23 cellular contexts compared by ENCODE assay signal in genomic region chr12:106717671-106718070, GRCh38.
"Had no signal": no experiment of that assay in that cellular context is flagged by ENCODE, and none has a peak within 500 bp of the region (broad histone marks: within the 10 kb centered on the region; RNA-seq: fewer than 3 reads in every experiment).

No MANE protein-coding gene starts in this region.

- H3K27me3 ChIP-seq: right atrium auricular region, suprapubic skin, tibial artery, upper lobe of right lung had no signal

- H3K9me3 ChIP-seq: left ventricle myocardium inferior, right atrium auricular region, spleen, suprapubic skin, thoracic aorta, tibial artery, upper lobe of right lung had no signal

- FAIRE-seq: keratinocyte, urothelium cell line had no signal

- H3K4me1 ChIP-seq: left ventricle myocardium inferior, right atrium auricular region, spleen, suprapubic skin, tibial artery, upper lobe of right lung had no signal

- H3K4me3 ChIP-seq: left ventricle myocardium inferior, lung, right atrium auricular region, skin epidermis, spleen, suprapubic skin, thoracic aorta, tibial artery, upper lobe of right lung had no signal

- H3K36me3 ChIP-seq: left ventricle myocardium inferior, right atrium auricular region, spleen, suprapubic skin, thoracic aorta, tibial artery, upper lobe of right lung had no signal

- H3K27ac ChIP-seq: left ventricle myocardium inferior, parathyroid adenoma, right atrium auricular region, skin epidermis, spleen, suprapubic skin, thoracic aorta, tibial artery, upper lobe of right lung had no signal

- DNase-seq: hippocampal formation; kidney glomerular epithelial cell; left cardiac atrium; left ventricle myocardium inferior; mesendoderm; naive thymus-derived CD4-positive, alpha-beta T cell; nucleus accumbens; spleen; stimulated activated CD4-positive, alpha-beta T cell treated with anti-CD3 and anti-CD28 coated beads, Interleukin-4, amount 100 ng/mL, for 24 hours; stimulated activated naive CD4-positive, alpha-beta T cell; tibial artery; trophoblast cell; upper lobe of right lung had no signal

- ATAC-seq: left cardiac atrium; naive thymus-derived CD4-positive, alpha-beta T cell; sciatic nerve; stimulated activated effector memory CD8-positive, alpha-beta T cell treated with anti-CD3 and anti-CD28 coated beads, Interleukin-12 subunit alpha, Interleukin-12 subunit beta, amount 100 ng/mL, for 72 hours; upper lobe of right lung had no signal
